In genomic region chr12:121095544-121096198, GRCh38 we compare ENCODE assay signal across 8 cellular contexts. TPM values are rescaled to one million over a fixed set of nuclear protein-coding genes. Genes with fewer than 3 reads are reported as not detected.
DNase-seq lines count a peak whose midpoint lies in the region; ATAC-seq and TF ChIP-seq lines count a peak whose summit lies in the region.

No MANE protein-coding gene starts in this region.

- intact Hi-C loops in OCI-LY7 (cut with micrococcal nuclease; ENCODE audit: unreplicated experiment) (loop anchor here (1.0 to 5.0 kb wide), 2 partner anchors 35 to 98 kb away; no protein-coding TSS in a partner anchor), esophagus muscularis mucosa (cut with DNase I) (loop anchor here (10.0 kb wide), 1 partner anchor 511 kb away; the partner anchor contains the start of gene POP5)

- no peaks in the 10 kb centered on the region for H3K79me2 ChIP-seq in OCI-LY7 (ENCODE audit: insufficient read depth, low read depth, low read length)

- no peak overlapping the region for H3K9ac ChIP-seq in HUES64 (ENCODE audit: low read depth, low read length)

- no peak for TF ChIP-seq POLR2A in esophagus muscularis mucosa (IDR thresholded peaks at IDR 0.05; ENCODE audit: low read depth)

- H3K4me3 ChIP-seq in HUES64 (ENCODE audit: low read length) (peak overlapping the region; percentile 23; the same call in 1 of the 2 replicates), OCI-LY7 (ENCODE audit: low read depth, low read length, poor library complexity, severe bottlenecking) (no peak overlapping the region), esophagus muscularis mucosa (peak overlapping the region; percentile 15 to 38 (median 34)), muscle layer of duodenum (ENCODE audit: low read depth in 1 of 2, low read length in 2 of 2) (peak overlapping the region; percentile 49)

- no peaks in the 10 kb centered on the region for H4K20me1 ChIP-seq in OCI-LY7 (ENCODE audit: insufficient read depth, low read length)

- peak overlapping the region; percentile 65 for H3K4me2 ChIP-seq in OCI-LY7 (ENCODE audit: low read length)

- H3K4me1 ChIP-seq in HUES64 (ENCODE audit: insufficient read depth, low read length), result no peaks in the 10 kb centered on the region
- H3K4me1 ChIP-seq in OCI-LY7 (ENCODE audit: insufficient read depth, low read length, poor library complexity, severe bottlenecking), result peaks cover 6% of the 10 kb centered on the region
- peaks cover 6 to 13% (median 11%) of the 10 kb centered on the region in 4 donors for H3K4me1 ChIP-seq in esophagus muscularis mucosa
- peaks cover 0 to 5% of the 10 kb centered on the region in 2 donors for H3K4me1 ChIP-seq in muscle layer of duodenum (ENCODE audit: control insufficient read depth in 1 of 2, insufficient read depth in 2 of 2, low read length in 2 of 2)

- H3K27ac ChIP-seq in HUES64 (ENCODE audit: low read depth, low read length) (no peak overlapping the region), OCI-LY7 (ENCODE audit: low read depth, low read length, poor library complexity, severe bottlenecking) (no peak overlapping the region), esophagus muscularis mucosa (replicated peaks in 1 of 4) (peak overlapping the region in 1 of 4 donors; percentile 22), muscle layer of duodenum (ENCODE audit: low read length) (no peak overlapping the region)

- POLR2A ChIA-PET in OCI-LY7 (lab: Charles Lee), result no interaction called here

- no peak for TF ChIP-seq EP300 in esophagus muscularis mucosa (IDR thresholded peaks at IDR 0.05)

- ATAC-seq in HG03025 (IDR thresholded peaks at IDR 0.05; ENCODE audit: low FRiP score, unreplicated experiment), result no peak

- DNase-seq in OCI-LY7 (ENCODE audit: low spot score), result peak; percentile 65
- peak; percentile 82 for DNase-seq in activated T-cell treated with anti-CD3 and anti-CD28 coated beads, Interleukin-2, amount 50 U/mL, for 1 hour
- no peak for DNase-seq in esophagus muscularis mucosa (ENCODE audit: extremely low spot score)
- DNase-seq in stimulated activated CD8-positive, alpha-beta memory T cell treated with anti-CD3 and anti-CD28 coated beads, Interleukin-4, amount 100 ng/mL, for 24 hours (ENCODE audit: low read depth), result peak; percentile 64

- no TSS peak for BruUV-seq in OCI-LY7 (replicated peaks; lab: Mats Ljungman, UMichigan)

- peaks cover 9% of the 10 kb centered on the region for H3K27me3 ChIP-seq in HUES64 (ENCODE audit: insufficient read depth, low read length)
- peaks cover 0 to 29% (median 3%) of the 10 kb centered on the region in 4 donors for H3K27me3 ChIP-seq in esophagus muscularis mucosa
- H3K27me3 ChIP-seq in muscle layer of duodenum (ENCODE audit: low read depth, low read length), result no peaks in the 10 kb centered on the region

- H3K36me3 ChIP-seq in HUES64 (ENCODE audit: insufficient read depth, low read length) (no peaks in the 10 kb centered on the region), OCI-LY7 (ENCODE audit: insufficient read depth, low read length) (no peaks in the 10 kb centered on the region), esophagus muscularis mucosa (no peaks in the 10 kb centered on the region), muscle layer of duodenum (ENCODE audit: control insufficient read depth in 1 of 2, insufficient read depth in 2 of 2, low read length in 2 of 2) (no peaks in the 10 kb centered on the region)

- TF ChIP-seq CTCF in GM12872 (IDR thresholded peaks at IDR 0.05; ENCODE audit: insufficient read depth, low read depth, low read length), result peak; percentile 97
- peak; percentile 81 for TF ChIP-seq CTCF in OCI-LY7 (conservative IDR thresholded peaks at IDR 0.05; ENCODE audit: low read length)
- TF ChIP-seq CTCF in esophagus muscularis mucosa (IDR thresholded peaks at IDR 0.05), result peak; percentile 57 to 84 (median 76)

- H3K9me3 ChIP-seq in HUES64 (ENCODE audit: insufficient read depth, low read depth, low read length), result peaks cover 7% of the 10 kb centered on the region; the same call in 1 of the 2 replicates
- peaks cover 11% of the 10 kb centered on the region; the same call in 1 of the 2 replicates for H3K9me3 ChIP-seq in OCI-LY7 (ENCODE audit: low read length)
- peaks cover 0 to 11% (median 0%) of the 10 kb centered on the region in 4 donors for H3K9me3 ChIP-seq in esophagus muscularis mucosa
- no peaks in the 10 kb centered on the region for H3K9me3 ChIP-seq in muscle layer of duodenum (ENCODE audit: control insufficient read depth in 1 of 2, low read length in 2 of 2)

- no peaks in the 10 kb centered on the region for H3K9me2 ChIP-seq in OCI-LY7 (ENCODE audit: insufficient read depth, low read length)

- CTCF ChIA-PET in OCI-LY7 (lab: Charles Lee; ENCODE audit: unreplicated experiment), result no interaction called here

- 24% methylated on average over 33 of the region's 33 CpGs for WGBS in HUES64
- WGBS in esophagus muscularis mucosa, result 11% methylated on average over 33 of the region's 33 CpGs

- H2AFZ ChIP-seq in OCI-LY7 (ENCODE audit: low read length), result no peak overlapping the region; the same call in 1 of the 2 replicates

RNA-seq across cellular contexts. Expression of gene P2RX7, which starts 37.0 kb away (rescaled TPM):
- 0.10 TPM for polyA plus RNA-seq in HUES64 (2013, experiment 1 of 2)
- 0.38 TPM for polyA plus RNA-seq in HUES64 (2013, experiment 2 of 2)
- 0.13 and 0.33 TPM in 2 replicates for total RNA-seq in OCI-LY7 (2014; rRNA removed; shearing (Covaris generic))
- total RNA-seq in OCI-LY7 (2022), result 0.26 and 0.48 TPM in 2 replicates
- total RNA-seq in esophagus muscularis mucosa, result 1 to 10 TPM; 1.5 to 4.3 (median 2.7) TPM

RNA-seq across cellular contexts. Expression of gene OASL, which starts 56.6 kb away (rescaled TPM):
- polyA plus RNA-seq in HUES64 (2013, experiment 1 of 2), result not detected
- not detected for polyA plus RNA-seq in HUES64 (2013, experiment 2 of 2)
- total RNA-seq in OCI-LY7 (2014; rRNA removed; shearing (Covaris generic)), result 0.09 TPM in 1 of 2 replicates, not detected in the other
- total RNA-seq in OCI-LY7 (2022), result 0.25 TPM in 1 of 2 replicates, not detected in the other
- under 1 TPM; 0.26 to 0.75 (median 0.46) TPM for total RNA-seq in esophagus muscularis mucosa
